Comparison of ENCODE assay signal across 9 cellular contexts in genomic region chr12:111304642-111305071, GRCh38.
A peak's percentile ranks its signal among the peaks of the same experiment; 100 is the strongest.
DNase-seq lines count a peak whose midpoint lies in the region; ATAC-seq, FAIRE-seq and TF ChIP-seq lines count a peak whose summit lies in the region.
"Had no signal": no experiment of that assay in that cellular context is flagged by ENCODE, and none has a peak within 500 bp of the region (broad histone marks: within the 10 kb centered on the region; RNA-seq: fewer than 3 reads in every experiment).

No MANE protein-coding gene starts in this region.

- no peak for FAIRE-seq in RCC 7860 (lab: Jason Lieb, UNC)

- H3K9me3 ChIP-seq in heart right ventricle (peaks cover 0 to 43% (median 22%) of the 10 kb centered on the region in 11 donors), right cardiac atrium (ENCODE audit: control insufficient read depth, low read length) (peaks cover 10% of the 10 kb centered on the region)

- no peaks in the 10 kb centered on the region for H3K27me3 Mint-ChIP-seq in activated CD4-positive, alpha-beta T cell treated with anti-CD3 and anti-CD28 coated beads for 36 hours
- no peaks in the 10 kb centered on the region for H3K27me3 Mint-ChIP-seq in stimulated activated naive CD8-positive, alpha-beta T cell treated with anti-CD3 and anti-CD28 coated beads, Interleukin-15, amount 100 ng/mL, for 72 hours

- CTCF ChIA-PET in activated CD4-positive, alpha-beta T cell treated with anti-CD3 and anti-CD28 coated beads for 36 hours (lab: Charles Lee): interaction anchor here (0.5 to 1.3 kb wide), 6 partner anchors 14 to 444 kb away, joined by 3 to 5 read pairs (median 3); no protein-coding TSS in a partner anchor

- H3K27ac Mint-ChIP-seq in activated CD4-positive, alpha-beta T cell treated with anti-CD3 and anti-CD28 coated beads for 36 hours: no peak overlapping the region
- no peak overlapping the region for H3K27ac Mint-ChIP-seq in stimulated activated naive CD8-positive, alpha-beta T cell treated with anti-CD3 and anti-CD28 coated beads, Interleukin-15, amount 100 ng/mL, for 72 hours
- H3K27ac Mint-ChIP-seq: activated naive CD8-positive, alpha-beta T cell had no signal

- POLR2A ChIA-PET in activated CD4-positive, alpha-beta T cell treated with anti-CD3 and anti-CD28 coated beads for 36 hours (lab: Charles Lee): no interaction called here

- peaks cover 24% of the 10 kb centered on the region for H3K9me3 Mint-ChIP-seq in activated CD4-positive, alpha-beta T cell treated with anti-CD3 and anti-CD28 coated beads for 36 hours (ENCODE audit: low read depth)
- H3K9me3 Mint-ChIP-seq in stimulated activated naive CD8-positive, alpha-beta T cell treated with anti-CD3 and anti-CD28 coated beads, Interleukin-15, amount 100 ng/mL, for 72 hours: peaks cover 16 to 32% of the 10 kb centered on the region in 2 donors

- ATAC-seq in heart right ventricle (no peak), right cardiac atrium (no peak)
- peak; percentile 12 for ATAC-seq in activated CD4-positive, alpha-beta T cell treated with anti-CD3 and anti-CD28 coated beads for 36 hours
- no peak for ATAC-seq in stimulated activated naive CD8-positive, alpha-beta T cell treated with anti-CD3 and anti-CD28 coated beads, Interleukin-15, amount 100 ng/mL, for 72 hours

- H3K4me3 ChIP-seq in heart right ventricle (no peak overlapping the region), right cardiac atrium (ENCODE audit: low read length) (no peak overlapping the region), fibroblast of villous mesenchyme (ENCODE audit: low read depth, low read length) (no peak overlapping the region)

- DNase-seq in heart right ventricle (no peak), right cardiac atrium (no peak), fibroblast of villous mesenchyme (ENCODE audit: low read depth) (no peak), foreskin melanocyte (no peak), RCC 7860 (ENCODE audit: low spot score) (no peak), G401 (ENCODE audit: low spot score) (no peak)
- DNase-seq in activated CD4-positive, alpha-beta T cell treated with anti-CD3 and anti-CD28 coated beads for 36 hours: peak; percentile 76
- DNase-seq in stimulated activated naive CD8-positive, alpha-beta T cell treated with anti-CD3 and anti-CD28 coated beads, Interleukin-15, amount 100 ng/mL, for 72 hours: peak; percentile 48 to 60

- H3K27ac ChIP-seq in heart right ventricle (no peak overlapping the region), right cardiac atrium (ENCODE audit: low read length) (no peak overlapping the region)

- H3K4me1 Mint-ChIP-seq in activated CD4-positive, alpha-beta T cell treated with anti-CD3 and anti-CD28 coated beads for 36 hours: peaks cover 2% of the 10 kb centered on the region
- peaks cover 7% of the 10 kb centered on the region for H3K4me1 Mint-ChIP-seq in stimulated activated naive CD8-positive, alpha-beta T cell treated with anti-CD3 and anti-CD28 coated beads, Interleukin-15, amount 100 ng/mL, for 72 hours

- TF ChIP-seq CTCF in heart right ventricle (IDR thresholded peaks at IDR 0.05): peak in 8 of 9 donors; percentile 29 to 62 (median 47)
- peak; percentile 64 for TF ChIP-seq CTCF in fibroblast of villous mesenchyme (IDR thresholded peaks at IDR 0.05; ENCODE audit: insufficient read depth, low read depth, low read length)

- H3K4me1 ChIP-seq in heart right ventricle (no peaks in the 10 kb centered on the region), right cardiac atrium (ENCODE audit: control insufficient read depth, insufficient read depth, low read length) (no peaks in the 10 kb centered on the region)

- 42 to 58% methylated on average over 3 of the region's 3 CpGs for WGBS in heart right ventricle, 2 donors
- WGBS in right cardiac atrium: 46% methylated on average over 3 of the region's 3 CpGs

- no peaks in the 10 kb centered on the region for H3K27me3 ChIP-seq in heart right ventricle
- no peaks in the 10 kb centered on the region for H3K27me3 ChIP-seq in right cardiac atrium (ENCODE audit: control insufficient read depth, insufficient read depth)

- no peak overlapping the region for H3K4me3 Mint-ChIP-seq in activated CD4-positive, alpha-beta T cell treated with anti-CD3 and anti-CD28 coated beads for 36 hours
- H3K4me3 Mint-ChIP-seq in stimulated activated naive CD8-positive, alpha-beta T cell treated with anti-CD3 and anti-CD28 coated beads, Interleukin-15, amount 100 ng/mL, for 72 hours: no peak overlapping the region
- H3K4me3 Mint-ChIP-seq: activated naive CD8-positive, alpha-beta T cell had no signal

- no peaks in the 10 kb centered on the region for H3K36me3 ChIP-seq in heart right ventricle

- intact Hi-C loops in heart right ventricle (cut with DNase I): loop anchor here in 3 of 10 donors (5.0 to 10.0 kb wide), 3 partner anchors 362 to 412 kb away; no protein-coding TSS in a partner anchor
- intact Hi-C loops in right cardiac atrium (cut with DNase I): loop anchor here in 1 of 4 donors (10.0 kb wide), 2 partner anchors 280 to 370 kb away; no protein-coding TSS in a partner anchor
- intact Hi-C loops in activated CD4-positive, alpha-beta T cell treated with anti-CD3 and anti-CD28 coated beads for 36 hours (cut with DNase I, micrococcal nuclease): no loop called here

- in situ Hi-C loops in G401 (cut with HindIII; ENCODE audit: low sequenced_read_pairs): no loop called here

- H3K36me3 Mint-ChIP-seq in activated CD4-positive, alpha-beta T cell treated with anti-CD3 and anti-CD28 coated beads for 36 hours (ENCODE audit: low read depth): peaks cover 9% of the 10 kb centered on the region

Comparison
In these comparisons a context has a peak if more than half of its experiments do, and no peak if none do; other contexts are left out.
1. DNase-seq: peak in activated CD4-positive, alpha-beta T cell treated with anti-CD3 and anti-CD28 coated beads for 36 hours (single experiment) and stimulated activated naive CD8-positive, alpha-beta T cell treated with anti-CD3 and anti-CD28 coated beads, Interleukin-15, amount 100 ng/mL, for 72 hours (2 of 2); none in heart right ventricle (0 of 2), right cardiac atrium (0 of 3), fibroblast of villous mesenchyme (single experiment), foreskin melanocyte (single experiment), RCC 7860 (single experiment) and G401 (single experiment).